19 cellular contexts compared by ENCODE assay signal in genomic region chr16:29011851-29012250, GRCh38. TPM values are rescaled to one million over a fixed set of nuclear protein-coding genes. Genes with fewer than 3 reads are reported as not detected.
DNase-seq lines count a peak whose midpoint lies in the region; ATAC-seq and TF ChIP-seq lines count a peak whose summit lies in the region.
"Had no signal": no experiment of that assay in that cellular context is flagged by ENCODE, and none has a peak within 500 bp of the region (broad histone marks: within the 10 kb centered on the region; RNA-seq: fewer than 3 reads in every experiment).

No MANE protein-coding gene starts in this region.

- no peak for ATAC-seq in CD4-positive, CD25-positive, alpha-beta regulatory T cell (ENCODE audit: low read depth in 2 of 2)
- ATAC-seq in activated T-helper 17 cell treated with anti-CD3 and anti-CD28 coated beads, Interleukin-2, amount 50 U/mL, for 72 hours (replicated peaks) = no peak
- ATAC-seq in memory B cell (ENCODE audit: low read depth) = no peak
- no peak for ATAC-seq in Right ventricle myocardium inferior
- no peak for ATAC-seq in natural killer cell treated with Interleukin-12 subunit alpha and Interleukin-12 subunit beta and Interleukin-15 and Interleukin-18, amount 100 ng/mL, for 72 hours
- no peak for ATAC-seq in gastrocnemius medialis

- in situ Hi-C loops in gastrocnemius medialis (cut with MboI; ENCODE audit: low sequenced_read_pairs in 4 of 4) = no loop called here

- peak overlapping the region; percentile 13 for H3K4me3 ChIP-seq in CD4-positive, CD25-positive, alpha-beta regulatory T cell (ENCODE audit: low read depth, low read length)
- no peak overlapping the region for H3K4me3 ChIP-seq in gastrocnemius medialis
- H3K4me3 ChIP-seq: GM23248 had no signal

- no peaks in the 10 kb centered on the region for H3K27me3 ChIP-seq in CD4-positive, CD25-positive, alpha-beta regulatory T cell (ENCODE audit: control insufficient read depth, insufficient read depth, low read length)
- H3K27me3 ChIP-seq in gastrocnemius medialis = no peaks in the 10 kb centered on the region

- peak overlapping the region; percentile 67 for H3K27ac ChIP-seq in CD4-positive, CD25-positive, alpha-beta regulatory T cell (ENCODE audit: insufficient read depth, low read length, poor library complexity, severe bottlenecking)
- H3K27ac ChIP-seq in gastrocnemius medialis = no peak overlapping the region
- H3K27ac ChIP-seq: GM23248 had no signal

- peaks cover 56% of the 10 kb centered on the region for H3K4me1 Mint-ChIP-seq in T-helper 2 cell treated with Interferon-gamma antibody and Interleukin-4, amounts not matched to agents 5 μg/mL and 100 μg/mL, for 36 hours (ENCODE audit: low read depth)
- H3K4me1 Mint-ChIP-seq in CD4-positive, CD25-positive, alpha-beta regulatory T cell = peaks cover 23 to 74% (median 44%) of the 10 kb centered on the region in 4 donors
- H3K4me1 Mint-ChIP-seq in activated T-helper 17 cell treated with anti-CD3 and anti-CD28 coated beads, Interleukin-2, amount 50 U/mL, for 72 hours = peaks cover 33% of the 10 kb centered on the region
- peaks cover 4% of the 10 kb centered on the region for H3K4me1 Mint-ChIP-seq in memory B cell
- H3K4me1 Mint-ChIP-seq in natural killer cell treated with Interleukin-12 subunit alpha and Interleukin-12 subunit beta and Interleukin-15 and Interleukin-18, amount 100 ng/mL, for 72 hours (ENCODE audit: low read depth in 2 of 2) = peaks cover 33 to 34% of the 10 kb centered on the region in 2 donors

- H3K27ac Mint-ChIP-seq in T-helper 2 cell treated with Interferon-gamma antibody and Interleukin-4, amounts not matched to agents 5 μg/mL and 100 μg/mL, for 36 hours = peak overlapping the region; percentile 94
- H3K27ac Mint-ChIP-seq in CD4-positive, CD25-positive, alpha-beta regulatory T cell = peak overlapping the region; percentile 94 to 98 (median 97)
- H3K27ac Mint-ChIP-seq in activated T-helper 17 cell treated with anti-CD3 and anti-CD28 coated beads, Interleukin-2, amount 50 U/mL, for 72 hours = peak overlapping the region; percentile 87
- H3K27ac Mint-ChIP-seq in memory B cell = peak overlapping the region; percentile 1
- peak overlapping the region in 1 of 2 donors; percentile 76 for H3K27ac Mint-ChIP-seq in natural killer cell treated with Interleukin-12 subunit alpha and Interleukin-12 subunit beta and Interleukin-15 and Interleukin-18, amount 100 ng/mL, for 72 hours

- H3K4me3 Mint-ChIP-seq in T-helper 2 cell treated with Interferon-gamma antibody and Interleukin-4, amounts not matched to agents 5 μg/mL and 100 μg/mL, for 36 hours = no peak overlapping the region
- H3K4me3 Mint-ChIP-seq in CD4-positive, CD25-positive, alpha-beta regulatory T cell = peak overlapping the region in 2 of 4 donors; percentile 17 to 79
- H3K4me3 Mint-ChIP-seq in activated T-helper 17 cell treated with anti-CD3 and anti-CD28 coated beads, Interleukin-2, amount 50 U/mL, for 72 hours = peak overlapping the region; percentile 57
- no peak overlapping the region for H3K4me3 Mint-ChIP-seq in memory B cell
- no peak overlapping the region for H3K4me3 Mint-ChIP-seq in natural killer cell treated with Interleukin-12 subunit alpha and Interleukin-12 subunit beta and Interleukin-15 and Interleukin-18, amount 100 ng/mL, for 72 hours

- H3K9me3 Mint-ChIP-seq in T-helper 2 cell treated with Interferon-gamma antibody and Interleukin-4, amounts not matched to agents 5 μg/mL and 100 μg/mL, for 36 hours = peaks cover 5% of the 10 kb centered on the region
- peaks cover 0 to 2% (median 0%) of the 10 kb centered on the region in 7 donors for H3K9me3 Mint-ChIP-seq in CD4-positive, CD25-positive, alpha-beta regulatory T cell
- H3K9me3 Mint-ChIP-seq in activated T-helper 17 cell treated with anti-CD3 and anti-CD28 coated beads, Interleukin-2, amount 50 U/mL, for 72 hours = peaks cover 4% of the 10 kb centered on the region
- no peaks in the 10 kb centered on the region for H3K9me3 Mint-ChIP-seq in memory B cell
- H3K9me3 Mint-ChIP-seq in natural killer cell treated with Interleukin-12 subunit alpha and Interleukin-12 subunit beta and Interleukin-15 and Interleukin-18, amount 100 ng/mL, for 72 hours = no peaks in the 10 kb centered on the region

- DNase-seq in T-helper 2 cell treated with Interferon-gamma antibody and Interleukin-4, amounts not matched to agents 5 μg/mL and 100 μg/mL, for 36 hours (ENCODE audit: low spot score) = no peak
- DNase-seq in T-helper 2 cell = no peak
- no peak for DNase-seq in CD4-positive, CD25-positive, alpha-beta regulatory T cell
- DNase-seq in memory B cell (ENCODE audit: low spot score in 2 of 2) = no peak
- DNase-seq in Right ventricle myocardium inferior (ENCODE audit: missing footprints) = no peak
- no peak for DNase-seq in natural killer cell treated with Interleukin-12 subunit alpha and Interleukin-12 subunit beta and Interleukin-15 and Interleukin-18, amount 100 ng/mL, for 72 hours (ENCODE audit: low spot score)
- DNase-seq in gastrocnemius medialis = no peak
- DNase-seq: 8988T, C1 segment of cervical spinal cord, GDM1, GM23248, IMR-90, MV-4-11, NCI-H1436, NCI-H2029 treated with DMSO at 0.1 percent for 48 hours, NCI-H510A, NCI-H82, SIG-M5 had no signal

- no peaks in the 10 kb centered on the region for H3K9me3 ChIP-seq in CD4-positive, CD25-positive, alpha-beta regulatory T cell (ENCODE audit: control insufficient read depth in 2 of 2, low read length in 2 of 2)
- no peaks in the 10 kb centered on the region for H3K9me3 ChIP-seq in gastrocnemius medialis

- no peak for TF ChIP-seq CTCF in gastrocnemius medialis (IDR thresholded peaks at IDR 0.05 in 4 of 5, conservative IDR thresholded peaks at IDR 0.05 in 1 of 5)

- H3K27me3 Mint-ChIP-seq in T-helper 2 cell treated with Interferon-gamma antibody and Interleukin-4, amounts not matched to agents 5 μg/mL and 100 μg/mL, for 36 hours (ENCODE audit: low read depth) = no peaks in the 10 kb centered on the region
- no peaks in the 10 kb centered on the region for H3K27me3 Mint-ChIP-seq in CD4-positive, CD25-positive, alpha-beta regulatory T cell
- no peaks in the 10 kb centered on the region for H3K27me3 Mint-ChIP-seq in activated T-helper 17 cell treated with anti-CD3 and anti-CD28 coated beads, Interleukin-2, amount 50 U/mL, for 72 hours
- H3K27me3 Mint-ChIP-seq in memory B cell = peaks cover 5% of the 10 kb centered on the region
- peaks cover 0 to 4% of the 10 kb centered on the region in 2 donors for H3K27me3 Mint-ChIP-seq in natural killer cell treated with Interleukin-12 subunit alpha and Interleukin-12 subunit beta and Interleukin-15 and Interleukin-18, amount 100 ng/mL, for 72 hours

- no peaks in the 10 kb centered on the region for H3K36me3 Mint-ChIP-seq in T-helper 2 cell treated with Interferon-gamma antibody and Interleukin-4, amounts not matched to agents 5 μg/mL and 100 μg/mL, for 36 hours (ENCODE audit: low read depth)
- H3K36me3 Mint-ChIP-seq in CD4-positive, CD25-positive, alpha-beta regulatory T cell = peaks cover 3% of the 10 kb centered on the region
- H3K36me3 Mint-ChIP-seq in activated T-helper 17 cell treated with anti-CD3 and anti-CD28 coated beads, Interleukin-2, amount 50 U/mL, for 72 hours (ENCODE audit: low read depth) = no peaks in the 10 kb centered on the region
- H3K36me3 Mint-ChIP-seq in memory B cell = no peaks in the 10 kb centered on the region
- H3K36me3 Mint-ChIP-seq in natural killer cell treated with Interleukin-12 subunit alpha and Interleukin-12 subunit beta and Interleukin-15 and Interleukin-18, amount 100 ng/mL, for 72 hours = no peaks in the 10 kb centered on the region

- intact Hi-C loops in Right ventricle myocardium inferior (cut with DNase I) (no loop called here), gastrocnemius medialis (cut with DNase I; ENCODE audit: low total_unique reads) (no loop called here)

- H3K4me1 ChIP-seq in CD4-positive, CD25-positive, alpha-beta regulatory T cell (ENCODE audit: control insufficient read depth, insufficient read depth, low read length, poor library complexity, severe bottlenecking) = peaks cover 61% of the 10 kb centered on the region
- no peaks in the 10 kb centered on the region for H3K4me1 ChIP-seq in gastrocnemius medialis

- no peaks in the 10 kb centered on the region for H3K36me3 ChIP-seq in CD4-positive, CD25-positive, alpha-beta regulatory T cell (ENCODE audit: control insufficient read depth, insufficient read depth, low read length)
- H3K36me3 ChIP-seq in gastrocnemius medialis = no peaks in the 10 kb centered on the region

- TF ChIP-seq POLR2A in gastrocnemius medialis (IDR thresholded peaks at IDR 0.05) = no peak

RNA-seq across cellular contexts. Expression of gene LAT, which starts 27.0 kb away (rescaled TPM):
- 282 TPM for total RNA-seq in CD4-positive, CD25-positive, alpha-beta regulatory T cell
- 100 to 1,000 TPM; 287 to 429 (median 317) TPM for polyA plus RNA-seq in CD4-positive, CD25-positive, alpha-beta regulatory T cell
- total RNA-seq in activated T-helper 17 cell treated with anti-CD3 and anti-CD28 coated beads, Interleukin-2, amount 50 U/mL, for 72 hours = 100 to 1,000 TPM; 216 to 327 TPM
- total RNA-seq in Right ventricle myocardium inferior (1.9 TPM), gastrocnemius medialis (under 1 TPM in 2 of 4 donors, not detected in 2; 0.31 to 0.49 TPM)
- total RNA-seq in natural killer cell treated with Interleukin-12 subunit alpha and Interleukin-12 subunit beta and Interleukin-15 and Interleukin-18, amount 100 ng/mL, for 72 hours = 100 to 1,000 TPM in 1 of 2 donors, 10 to 100 TPM in 1; 56.3 to 108 TPM

RNA-seq across cellular contexts. Expression of gene SPNS1, which starts 37.3 kb away (rescaled TPM):
- 24.5 TPM for total RNA-seq in CD4-positive, CD25-positive, alpha-beta regulatory T cell
- 10 to 100 TPM; 22.3 to 32.9 (median 25.2) TPM for polyA plus RNA-seq in CD4-positive, CD25-positive, alpha-beta regulatory T cell
- 10 to 100 TPM; 15.0 to 26.8 TPM for total RNA-seq in activated T-helper 17 cell treated with anti-CD3 and anti-CD28 coated beads, Interleukin-2, amount 50 U/mL, for 72 hours
- 18.2 TPM for total RNA-seq in Right ventricle myocardium inferior
- 10 to 100 TPM; 30.1 to 41.3 TPM for total RNA-seq in natural killer cell treated with Interleukin-12 subunit alpha and Interleukin-12 subunit beta and Interleukin-15 and Interleukin-18, amount 100 ng/mL, for 72 hours
- 10 to 100 TPM; 12.7 to 26.0 (median 23.4) TPM for total RNA-seq in gastrocnemius medialis

Comparison
In these comparisons a context has a peak if more than half of its experiments do, and no peak if none do; other contexts are left out.
1. RNA of gene LAT, which starts 27.0 kb away (total RNA-seq): 216 to 327 TPM in activated T-helper 17 cell treated with anti-CD3 and anti-CD28 coated beads, Interleukin-2, amount 50 U/mL, for 72 hours, 282 TPM in CD4-positive, CD25-positive, alpha-beta regulatory T cell (single experiment) and 56.3 to 108 TPM in natural killer cell treated with Interleukin-12 subunit alpha and Interleukin-12 subunit beta and Interleukin-15 and Interleukin-18, amount 100 ng/mL, for 72 hours; 1.9 TPM in Right ventricle myocardium inferior (single experiment) and 0.31 to 0.49 TPM in gastrocnemius medialis; every median in the first group is over 10 times any median in the second.